21 cellular contexts compared by ENCODE assay signal in genomic region chr15:77376770-77377169, GRCh38. TPM values are rescaled to one million over a fixed set of nuclear protein-coding genes. Genes with fewer than 3 reads are reported as not detected.
DNase-seq lines count a peak whose midpoint lies in the region; ATAC-seq, FAIRE-seq and TF ChIP-seq lines count a peak whose summit lies in the region.
"Had no signal": no experiment of that assay in that cellular context is flagged by ENCODE, and none has a peak within 500 bp of the region (broad histone marks: within the 10 kb centered on the region; RNA-seq: fewer than 3 reads in every experiment).

No MANE protein-coding gene starts in this region.

- no peaks in the 10 kb centered on the region for H3K36me3 ChIP-seq in Panc1 (ENCODE audit: control insufficient read depth, insufficient read depth, low read length)
- H3K36me3 ChIP-seq: BLaER1 treated with 17β-estradiol and CSF1 and Interleukin-3, amounts not matched to agents 10 nM and 100 nM had no signal

- no peaks in the 10 kb centered on the region for H3K36me3 Mint-ChIP-seq in T-helper 17 cell (ENCODE audit: low read depth)

- no peak overlapping the region for H3K27ac Mint-ChIP-seq in T-helper 17 cell
- H3K27ac Mint-ChIP-seq: CD4-positive, alpha-beta T cell had no signal

- no peaks in the 10 kb centered on the region; the same call in 1 of the 2 replicates for H3K4me1 ChIP-seq in Panc1 (ENCODE audit: control insufficient read depth, insufficient read depth, low read length)
- H3K4me1 ChIP-seq: A549; BLaER1 treated with 17β-estradiol and CSF1 and Interleukin-3, amounts not matched to agents 10 nM and 100 nM had no signal

- DNase-seq in NCI-H1417 (lab: John Stamatoyannopoulos, UW), result peak in 2 of 3 experiments; percentile 25 to 78
- DNase-seq in NCI-H345 treated with DMSO at 0.1 percent for 48 hours (lab: John Stamatoyannopoulos, UW; ENCODE audit: unreplicated experiment), result peak; percentile 2
- DNase-seq in Panc1 (ENCODE audit: low read depth, low spot score), result no peak
- no peak for DNase-seq in T-helper 17 cell
- no peak for DNase-seq in urothelium cell line (ENCODE audit: low spot score)
- DNase-seq in NCI-H1694 treated with DMSO at 0.1 percent for 48 hours (lab: John Stamatoyannopoulos, UW), result no peak
- DNase-seq: AML-193; CD4-positive, alpha-beta T cell; GF-D8; IMR-90; KG1; MM.1S; NCI-H2029; NCI-H524; T-helper 9 cell had no signal

- 0 out of 2 replicates have a peak, but pooled peaks have one; percentile 63 for ATAC-seq in Panc1
- ATAC-seq in T-helper 17 cell, result no peak
- ATAC-seq: A549 had no signal

- intact Hi-C loops in Panc1 (cut with micrococcal nuclease; ENCODE audit: unreplicated experiment), result no loop called here

- TF ChIP-seq CTCF in Panc1 (IDR thresholded peaks at IDR 0.05), result no peak

- CTCF ChIA-PET in Panc1 (lab: Charles Lee), result interaction anchor here (0.7 kb wide), 1 partner anchor 202 kb away, joined by 3 read pairs; no protein-coding TSS in a partner anchor

- H3K4me3 ChIP-seq in Panc1 (ENCODE audit: low read depth in 2 of 2, low read length in 2 of 2), result no peak overlapping the region
- H3K4me3 ChIP-seq: A549; BLaER1 treated with 17β-estradiol and CSF1 and Interleukin-3, amounts not matched to agents 10 nM and 100 nM had no signal

- POLR2A ChIA-PET in Panc1 (lab: Charles Lee), result no interaction called here

- no peak overlapping the region for H3K4me3 Mint-ChIP-seq in T-helper 17 cell
- H3K4me3 Mint-ChIP-seq: CD4-positive, alpha-beta T cell had no signal

- no peaks in the 10 kb centered on the region for H3K9me3 ChIP-seq in Panc1 (ENCODE audit: control insufficient read depth, insufficient read depth, low read depth, low read length)
- no peaks in the 10 kb centered on the region for H3K9me3 ChIP-seq in T-helper 17 cell (ENCODE audit: control insufficient read depth, low read length, poor library complexity, severe bottlenecking)
- H3K9me3 ChIP-seq: A549; BLaER1 treated with 17β-estradiol and CSF1 and Interleukin-3, amounts not matched to agents 10 nM and 100 nM had no signal

- BruUV-seq in Panc1 (replicated peaks; lab: Mats Ljungman, UMichigan), result no TSS peak

- FAIRE-seq in G401.6 (lab: Jason Lieb, UNC) (peak; percentile 3), urothelium cell line (lab: Jason Lieb, UNC) (no peak)
- FAIRE-seq: A549, D721Med, GM12891, H54 had no signal

- no peaks in the 10 kb centered on the region for H3K27me3 Mint-ChIP-seq in T-helper 17 cell
- H3K27me3 Mint-ChIP-seq: CD4-positive, alpha-beta T cell had no signal

- no peak overlapping the region for H3K27ac ChIP-seq in Panc1 (ENCODE audit: low read length)
- H3K27ac ChIP-seq: A549; BLaER1 treated with 17β-estradiol and CSF1 and Interleukin-3, amounts not matched to agents 10 nM and 100 nM had no signal

- no peaks in the 10 kb centered on the region for H3K4me1 Mint-ChIP-seq in T-helper 17 cell

- H3K27me3 ChIP-seq in Panc1 (ENCODE audit: control insufficient read depth, insufficient read depth, low read length), result no peaks in the 10 kb centered on the region
- H3K27me3 ChIP-seq: BLaER1 treated with 17β-estradiol and CSF1 and Interleukin-3, amounts not matched to agents 10 nM and 100 nM had no signal

- in situ Hi-C loops in Panc1 (cut with HindIII; ENCODE audit: low pct_unique_long_range_greater_than_20kb, low sequenced_read_pairs), result no loop called here

RNA-seq across cellular contexts. Expression of gene PEAK1, which starts 43.1 kb away (rescaled TPM):
- total RNA-seq in Panc1 (2021; ENCODE audit: unreplicated experiment), result 58.7 TPM
- 19.9 TPM for polyA plus RNA-seq in Panc1 (2012; ENCODE audit: insufficient read length)
- total RNA-seq in T-helper 17 cell, result 10 to 100 TPM in 1 of 2 donors, 1 to 10 TPM in 1; 5.9 to 10.2 TPM

RNA-seq across cellular contexts. Expression of gene HMG20A, which starts 43.9 kb away (rescaled TPM):
- 54.0 TPM for total RNA-seq in Panc1 (2021; ENCODE audit: unreplicated experiment)
- 36.4 TPM for polyA plus RNA-seq in Panc1 (2012; ENCODE audit: insufficient read length)
- 10 to 100 TPM; 22.3 to 30.6 TPM for total RNA-seq in T-helper 17 cell

Comparison
In these comparisons a context has a peak if more than half of its experiments do, and no peak if none do; other contexts are left out.
1. DNase-seq: peak in NCI-H1417 (2 of 3) and NCI-H345 treated with DMSO at 0.1 percent for 48 hours (single experiment); none in Panc1 (single experiment), T-helper 17 cell (0 of 3), urothelium cell line (single experiment) and NCI-H1694 treated with DMSO at 0.1 percent for 48 hours (single experiment).